Comparison of ENCODE assay signal across 11 cellular contexts in genomic region chr2:241774419-241775222, GRCh38. TPM values are rescaled to one million over a fixed set of nuclear protein-coding genes. Genes with fewer than 3 reads are reported as not detected.
DNase-seq lines count a peak whose midpoint lies in the region; ATAC-seq, FAIRE-seq and TF ChIP-seq lines count a peak whose summit lies in the region.
"Had no signal": no experiment of that assay in that cellular context is flagged by ENCODE, and none has a peak within 500 bp of the region (broad histone marks: within the 10 kb centered on the region; RNA-seq: fewer than 3 reads in every experiment).

No MANE protein-coding gene starts in this region.

- H3K27me3 ChIP-seq in endodermal cell (ENCODE audit: control insufficient read depth, insufficient read depth, low read length, poor library complexity, severe bottlenecking) (no peaks in the 10 kb centered on the region), sigmoid colon (peaks cover 5 to 69% (median 40%) of the 10 kb centered on the region in 3 donors), left lung (peaks cover 0 to 70% of the 10 kb centered on the region in 2 donors), uterus (peaks cover 0 to 4% of the 10 kb centered on the region in 2 donors)

- H3K4me3 ChIP-seq in endodermal cell (ENCODE audit: low read length) (no peak overlapping the region), sigmoid colon (no peak overlapping the region), left lung (no peak overlapping the region), uterus (no peak overlapping the region)
- H3K4me3 ChIP-seq: K562 had no signal

- H3K36me3 Mint-ChIP-seq in endodermal cell (ENCODE audit: low read depth) = no peaks in the 10 kb centered on the region

- no peaks in the 10 kb centered on the region for H3K27me3 Mint-ChIP-seq in endodermal cell (ENCODE audit: insufficient read depth)

- TF ChIP-seq POLR2A in sigmoid colon (IDR thresholded peaks at IDR 0.05) (no peak), uterus (IDR thresholded peaks at IDR 0.05) (no peak), GM12892 (IDR thresholded peaks at IDR 0.05; ENCODE audit: low read depth, low read length) (no peak)

- no peak overlapping the region for H3K27ac Mint-ChIP-seq in endodermal cell

- peaks cover 11% of the 10 kb centered on the region for H3K9me3 Mint-ChIP-seq in endodermal cell
- H3K9me3 Mint-ChIP-seq: neural crest cell had no signal

- H3K27ac ChIP-seq in endodermal cell (ENCODE audit: low read depth, low read length) = no peak overlapping the region
- H3K27ac ChIP-seq in sigmoid colon = no peak overlapping the region
- no peak overlapping the region for H3K27ac ChIP-seq in left lung
- H3K27ac ChIP-seq in uterus = no peak overlapping the region

- H3K36me3 ChIP-seq in endodermal cell (ENCODE audit: control insufficient read depth, insufficient read depth, low read length) (no peaks in the 10 kb centered on the region), sigmoid colon (no peaks in the 10 kb centered on the region), left lung (no peaks in the 10 kb centered on the region), uterus (no peaks in the 10 kb centered on the region)

- peaks cover 19% of the 10 kb centered on the region for H3K4me1 Mint-ChIP-seq in endodermal cell

- H3K4me3 Mint-ChIP-seq in endodermal cell = no peak overlapping the region
- H3K4me3 Mint-ChIP-seq: neural crest cell had no signal

- TF ChIP-seq EP300 in sigmoid colon (IDR thresholded peaks at IDR 0.05) = no peak

- 94 to 96% methylated on average over 17 to 40 of the region's 40 CpGs for WGBS in endodermal cell (ENCODE audit: insufficient coverage in 1 of 2, insufficient read length in 1 of 2), 2 experiments
- WGBS in sigmoid colon, 2 donors = 13 to 56% methylated on average over 40 of the region's 40 CpGs

- no peak for TF ChIP-seq CTCF in endodermal cell (conservative IDR thresholded peaks at IDR 0.05)
- no peak for TF ChIP-seq CTCF in sigmoid colon (IDR thresholded peaks at IDR 0.05)
- TF ChIP-seq CTCF in left lung (IDR thresholded peaks at IDR 0.05) = no peak
- TF ChIP-seq CTCF in uterus (IDR thresholded peaks at IDR 0.05) = no peak

- no peak overlapping the region for H3K9ac ChIP-seq in endodermal cell (ENCODE audit: extremely low read depth, low read length, poor library complexity, severe bottlenecking)

- intact Hi-C loops in sigmoid colon (cut with DNase I) (no loop called here), left lung (cut with DNase I) (no loop called here), uterus (cut with DNase I; ENCODE audit: low total_unique reads) (no loop called here)

- ATAC-seq in left lung = no peak
- ATAC-seq in HG03378 (IDR thresholded peaks at IDR 0.05; ENCODE audit: unreplicated experiment) = no peak
- ATAC-seq: K562 had no signal

- H3K9me3 ChIP-seq in endodermal cell (ENCODE audit: control insufficient read depth, low read length) (peaks cover under 1% of the 10 kb centered on the region), sigmoid colon (no peaks in the 10 kb centered on the region), left lung (no peaks in the 10 kb centered on the region), uterus (no peaks in the 10 kb centered on the region)

- DNase-seq in GM04504 (ENCODE audit: low read depth) (peak; percentile 55), NCI-H2171 (lab: John Stamatoyannopoulos, UW) (peak; percentile 43), endodermal cell (peak; percentile 50), sigmoid colon (peak; percentile 62), left lung (no peak), uterus (no peak), GM12892 (ENCODE audit: insufficient read length) (no peak)
- DNase-seq: effector CD4-positive, alpha-beta T cell had no signal

- FAIRE-seq in GM12892 (lab: Jason Lieb, UNC) = no peak
- FAIRE-seq: K562 had no signal

- H3K4me1 ChIP-seq in endodermal cell (ENCODE audit: control insufficient read depth, insufficient read depth, low read length) (peaks cover 5% of the 10 kb centered on the region), sigmoid colon (peaks cover 0 to 10% (median 8%) of the 10 kb centered on the region in 4 donors), left lung (peaks cover 0 to 7% of the 10 kb centered on the region in 2 donors), uterus (no peaks in the 10 kb centered on the region)

RNA-seq across cellular contexts. Expression of gene GAL3ST2, which starts 2.0 kb away (rescaled TPM):
- total RNA-seq in endodermal cell (under 1 TPM; 0.57 to 0.91 TPM), sigmoid colon (under 1 TPM in 2 of 4 donors, not detected in 2; 0.33 to 0.68 TPM), left lung (not detected), uterus (under 1 TPM in 2 of 4 donors, not detected in 2; 0.21 to 0.29 TPM)
- not detected for polyA plus RNA-seq in endodermal cell (2013, experiment 1 of 2)
- polyA plus RNA-seq in endodermal cell (2013, experiment 2 of 2) = not detected
- polyA plus RNA-seq in sigmoid colon = 10 to 100 TPM in 1 of 3 donors, 1 to 10 TPM in 2; 3.0 to 13.6 (median 4.2) TPM
- not detected for polyA plus RNA-seq in GM12892 (2012; ENCODE audit: missing spikeins)
- polyA plus RNA-seq: K562 had no signal

RNA-seq across cellular contexts. Expression of gene NEU4, which starts 34.4 kb away (rescaled TPM):
- total RNA-seq in endodermal cell = 1 to 10 TPM; 1.2 TPM
- 0.36 TPM for polyA plus RNA-seq in endodermal cell (2013, experiment 1 of 2)
- polyA plus RNA-seq in endodermal cell (2013, experiment 2 of 2) = 0.70 TPM
- total RNA-seq in sigmoid colon = 1 to 10 TPM in 1 of 4 donors, under 1 TPM in 2, not detected in 1; 0.36 to 3.6 (median 0.49) TPM
- 10 to 100 TPM; 16.3 to 66.1 (median 39.1) TPM for polyA plus RNA-seq in sigmoid colon
- under 1 TPM in 1 of 2 donors, not detected in 1; 0.24 TPM for total RNA-seq in left lung
- total RNA-seq in uterus = under 1 TPM in 2 of 4 donors, not detected in 2; 0.21 to 0.29 TPM
- 0.19 TPM for polyA plus RNA-seq in GM12892 (2012; ENCODE audit: missing spikeins)

RNA-seq across cellular contexts. Expression of gene D2HGDH, which starts 40.2 kb away (rescaled TPM):
- 10 to 100 TPM; 25.1 to 34.8 TPM for total RNA-seq in endodermal cell
- 21.2 TPM for polyA plus RNA-seq in endodermal cell (2013, experiment 1 of 2)
- 19.8 TPM for polyA plus RNA-seq in endodermal cell (2013, experiment 2 of 2)
- total RNA-seq in sigmoid colon = 10 to 100 TPM; 10.7 to 26.9 (median 13.3) TPM
- polyA plus RNA-seq in sigmoid colon = 10 to 100 TPM in 1 of 3 donors, 1 to 10 TPM in 2; 6.0 to 36.9 (median 8.6) TPM
- total RNA-seq in left lung = 10 to 100 TPM; 33.4 to 38.4 TPM
- total RNA-seq in uterus = 10 to 100 TPM in 2 of 4 donors, 1 to 10 TPM in 2; 5.3 to 54.4 (median 13.7) TPM
- polyA plus RNA-seq in GM12892 (2012; ENCODE audit: missing spikeins) = 16.8 TPM

Comparison
In these comparisons a context has a peak if more than half of its experiments do, and no peak if none do; other contexts are left out.
1. DNase-seq: peak in GM04504 (single experiment), NCI-H2171 (single experiment), endodermal cell (single experiment) and sigmoid colon (single experiment); none in left lung (0 of 2), uterus (0 of 2) and GM12892 (single experiment).